8 cellular contexts compared by ENCODE assay signal in genomic region chr1:21262282-21263051, GRCh38. TPM values are rescaled to one million over a fixed set of nuclear protein-coding genes. Genes with fewer than 3 reads are reported as not detected.
DNase-seq lines count a peak whose midpoint lies in the region; TF ChIP-seq lines count a peak whose summit lies in the region.

No MANE protein-coding gene starts in this region.

- no peaks in the 10 kb centered on the region for H3K27me3 Mint-ChIP-seq in activated naive CD4-positive, alpha-beta T cell treated with anti-CD3 and anti-CD28 coated beads, Interleukin-2, amount 10 ng/mL, durations not matched to agents 7 days and 5 days

- no peak for DNase-seq in activated naive CD4-positive, alpha-beta T cell treated with anti-CD3 and anti-CD28 coated beads, Interleukin-2, amount 10 ng/mL, durations not matched to agents 7 days and 5 days
- no peak for DNase-seq in activated naive CD4-positive, alpha-beta T cell (lab: John Stamatoyannopoulos, UW)
- DNase-seq in adipocyte (ENCODE audit: low read depth) (peak; percentile 78), right atrium auricular region (ENCODE audit: low spot score) (peak; percentile 94), retinal pigment epithelial cell (ENCODE audit: low read depth) (peak; percentile 78), SIG-M5 (lab: John Stamatoyannopoulos, UW) (no peak), COLO829 (ENCODE audit: low spot score) (no peak), SKM-1 (lab: John Stamatoyannopoulos, UW; ENCODE audit: unreplicated experiment) (no peak)

- peaks cover 54% of the 10 kb centered on the region for H3K4me1 Mint-ChIP-seq in activated naive CD4-positive, alpha-beta T cell treated with anti-CD3 and anti-CD28 coated beads, Interleukin-2, amount 10 ng/mL, durations not matched to agents 7 days and 5 days

- H3K4me3 Mint-ChIP-seq in activated naive CD4-positive, alpha-beta T cell treated with anti-CD3 and anti-CD28 coated beads, Interleukin-2, amount 10 ng/mL, durations not matched to agents 7 days and 5 days = no peak overlapping the region

- H3K27ac ChIP-seq in right atrium auricular region = peak overlapping the region; percentile 97 to 98

- H3K4me3 ChIP-seq in adipocyte (ENCODE audit: low read length) = peak overlapping the region; percentile 42
- H3K4me3 ChIP-seq in right atrium auricular region = peak overlapping the region in 1 of 2 donors; percentile 22
- no peak overlapping the region for H3K4me3 ChIP-seq in retinal pigment epithelial cell (ENCODE audit: low read length)

- TF ChIP-seq CTCF in right atrium auricular region (IDR thresholded peaks at IDR 0.05) (no peak), retinal pigment epithelial cell (conservative IDR thresholded peaks at IDR 0.05; ENCODE audit: low read depth, low read length) (no peak)

- peak overlapping the region; percentile 77 for H3K27ac Mint-ChIP-seq in activated naive CD4-positive, alpha-beta T cell treated with anti-CD3 and anti-CD28 coated beads, Interleukin-2, amount 10 ng/mL, durations not matched to agents 7 days and 5 days

- CTCF ChIA-PET in activated naive CD4-positive, alpha-beta T cell treated with anti-CD3 and anti-CD28 coated beads, Interleukin-2, amount 10 ng/mL, durations not matched to agents 7 days and 5 days (lab: Charles Lee) = interaction anchor here (0.7 to 6.8 kb wide), 2 partner anchors 8 to 106 kb away, joined by 5 to 72 read pairs; no protein-coding TSS in a partner anchor

- H3K36me3 ChIP-seq in adipocyte (ENCODE audit: control insufficient read depth, insufficient read depth, low read length, severe bottlenecking) (peaks cover 53% of the 10 kb centered on the region), right atrium auricular region (peaks cover 51% of the 10 kb centered on the region)

- H3K9ac ChIP-seq in adipocyte (ENCODE audit: low read length) = peak overlapping the region; percentile 85

- peaks cover 57% of the 10 kb centered on the region for H3K36me3 Mint-ChIP-seq in activated naive CD4-positive, alpha-beta T cell treated with anti-CD3 and anti-CD28 coated beads, Interleukin-2, amount 10 ng/mL, durations not matched to agents 7 days and 5 days

- H3K27me3 ChIP-seq in adipocyte (replicated peaks; ENCODE audit: control insufficient read depth, insufficient read depth, low read length) = no peaks in the 10 kb centered on the region
- no peaks in the 10 kb centered on the region for H3K27me3 ChIP-seq in right atrium auricular region

- H3K9me3 ChIP-seq in adipocyte (ENCODE audit: control insufficient read depth, low read length) (no peaks in the 10 kb centered on the region), right atrium auricular region (no peaks in the 10 kb centered on the region)

- H3K4me1 ChIP-seq in adipocyte (ENCODE audit: control insufficient read depth, insufficient read depth, low read length) = peaks cover 23% of the 10 kb centered on the region
- H3K4me1 ChIP-seq in right atrium auricular region = peaks cover under 1 to 77% of the 10 kb centered on the region in 2 donors

- no peaks in the 10 kb centered on the region for H3K9me3 Mint-ChIP-seq in activated naive CD4-positive, alpha-beta T cell treated with anti-CD3 and anti-CD28 coated beads, Interleukin-2, amount 10 ng/mL, durations not matched to agents 7 days and 5 days

RNA-seq across cellular contexts. Expression of gene ECE1, which starts 27.8 kb away (rescaled TPM):
- 100 to 1,000 TPM in 1 of 2 donors, 10 to 100 TPM in 1; 83.7 to 152 TPM for total RNA-seq in right atrium auricular region

Comparison
In these comparisons a context has a peak if more than half of its experiments do, and no peak if none do; other contexts are left out.
1. DNase-seq: peak in adipocyte (single experiment), right atrium auricular region (single experiment) and retinal pigment epithelial cell (single experiment); none in activated naive CD4-positive, alpha-beta T cell treated with anti-CD3 and anti-CD28 coated beads, Interleukin-2, amount 10 ng/mL, durations not matched to agents 7 days and 5 days (single experiment), activated naive CD4-positive, alpha-beta T cell (0 of 4), SIG-M5 (single experiment), COLO829 (single experiment) and SKM-1 (single experiment).